1 cellular context compared by ENCODE assay signal in the genomic region with DNA sequence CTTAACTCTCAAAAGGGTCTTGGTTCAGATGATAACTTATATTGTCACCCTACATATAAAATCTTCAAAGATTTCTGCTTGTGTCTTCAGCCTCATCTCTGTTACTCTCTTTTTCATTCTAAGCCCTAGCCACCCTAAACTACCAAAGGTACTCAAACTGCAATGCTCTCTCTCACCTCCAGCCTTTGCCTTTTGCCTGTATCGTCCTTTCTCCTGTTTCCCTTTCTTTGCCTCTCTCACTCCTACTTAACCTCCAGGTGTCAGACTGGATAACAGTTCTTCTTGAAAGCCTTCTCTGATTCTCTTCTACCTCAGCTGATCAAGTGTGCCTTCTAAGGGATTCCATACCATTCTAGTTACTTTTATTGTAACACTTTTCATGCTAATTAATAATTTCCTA.
TF ChIP-seq lines count a peak whose summit lies in the region.

No MANE protein-coding gene starts in this region.

TF ChIP-seq in WTC11, 78 proteins besides CTCF, POLR2A, EP300 and RAD21 (continued from another document):
- TF ChIP-seq, protein P1, sequence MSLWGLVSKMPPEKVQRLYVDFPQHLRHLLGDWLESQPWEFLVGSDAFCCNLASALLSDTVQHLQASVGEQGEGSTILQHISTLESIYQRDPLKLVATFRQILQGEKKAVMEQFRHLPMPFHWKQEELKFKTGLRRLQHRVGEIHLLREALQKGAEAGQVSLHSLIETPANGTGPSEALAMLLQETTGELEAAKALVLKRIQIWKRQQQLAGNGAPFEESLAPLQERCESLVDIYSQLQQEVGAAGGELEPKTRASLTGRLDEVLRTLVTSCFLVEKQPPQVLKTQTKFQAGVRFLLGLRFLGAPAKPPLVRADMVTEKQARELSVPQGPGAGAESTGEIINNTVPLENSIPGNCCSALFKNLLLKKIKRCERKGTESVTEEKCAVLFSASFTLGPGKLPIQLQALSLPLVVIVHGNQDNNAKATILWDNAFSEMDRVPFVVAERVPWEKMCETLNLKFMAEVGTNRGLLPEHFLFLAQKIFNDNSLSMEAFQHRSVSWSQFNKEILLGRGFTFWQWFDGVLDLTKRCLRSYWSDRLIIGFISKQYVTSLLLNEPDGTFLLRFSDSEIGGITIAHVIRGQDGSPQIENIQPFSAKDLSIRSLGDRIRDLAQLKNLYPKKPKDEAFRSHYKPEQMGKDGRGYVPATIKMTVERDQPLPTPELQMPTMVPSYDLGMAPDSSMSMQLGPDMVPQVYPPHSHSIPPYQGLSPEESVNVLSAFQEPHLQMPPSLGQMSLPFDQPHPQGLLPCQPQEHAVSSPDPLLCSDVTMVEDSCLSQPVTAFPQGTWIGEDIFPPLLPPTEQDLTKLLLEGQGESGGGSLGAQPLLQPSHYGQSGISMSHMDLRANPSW (CRISPR knock-in tag; conservative IDR thresholded peaks at IDR 0.05; ENCODE audit: low read depth), result no peak
- no peak for TF ChIP-seq HMGA2 (CRISPR knock-in tag; IDR thresholded peaks at IDR 0.05)
- TF ChIP-seq GABPB1 (CRISPR knock-in tag; IDR thresholded peaks at IDR 0.05), result no peak
- no peak for TF ChIP-seq ATF6 (CRISPR knock-in tag; IDR thresholded peaks at IDR 0.05)
- TF ChIP-seq, protein P2, sequence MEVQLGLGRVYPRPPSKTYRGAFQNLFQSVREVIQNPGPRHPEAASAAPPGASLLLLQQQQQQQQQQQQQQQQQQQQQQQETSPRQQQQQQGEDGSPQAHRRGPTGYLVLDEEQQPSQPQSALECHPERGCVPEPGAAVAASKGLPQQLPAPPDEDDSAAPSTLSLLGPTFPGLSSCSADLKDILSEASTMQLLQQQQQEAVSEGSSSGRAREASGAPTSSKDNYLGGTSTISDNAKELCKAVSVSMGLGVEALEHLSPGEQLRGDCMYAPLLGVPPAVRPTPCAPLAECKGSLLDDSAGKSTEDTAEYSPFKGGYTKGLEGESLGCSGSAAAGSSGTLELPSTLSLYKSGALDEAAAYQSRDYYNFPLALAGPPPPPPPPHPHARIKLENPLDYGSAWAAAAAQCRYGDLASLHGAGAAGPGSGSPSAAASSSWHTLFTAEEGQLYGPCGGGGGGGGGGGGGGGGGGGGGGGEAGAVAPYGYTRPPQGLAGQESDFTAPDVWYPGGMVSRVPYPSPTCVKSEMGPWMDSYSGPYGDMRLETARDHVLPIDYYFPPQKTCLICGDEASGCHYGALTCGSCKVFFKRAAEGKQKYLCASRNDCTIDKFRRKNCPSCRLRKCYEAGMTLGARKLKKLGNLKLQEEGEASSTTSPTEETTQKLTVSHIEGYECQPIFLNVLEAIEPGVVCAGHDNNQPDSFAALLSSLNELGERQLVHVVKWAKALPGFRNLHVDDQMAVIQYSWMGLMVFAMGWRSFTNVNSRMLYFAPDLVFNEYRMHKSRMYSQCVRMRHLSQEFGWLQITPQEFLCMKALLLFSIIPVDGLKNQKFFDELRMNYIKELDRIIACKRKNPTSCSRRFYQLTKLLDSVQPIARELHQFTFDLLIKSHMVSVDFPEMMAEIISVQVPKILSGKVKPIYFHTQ (CRISPR knock-in tag; IDR thresholded peaks at IDR 0.05), result no peak
- TF ChIP-seq ERG (CRISPR knock-in tag; IDR thresholded peaks at IDR 0.05), result no peak
- no peak for TF ChIP-seq USF2 (CRISPR knock-in tag; IDR thresholded peaks at IDR 0.05)
- TF ChIP-seq FOXP4 (CRISPR knock-in tag; IDR thresholded peaks at IDR 0.05), result no peak
- no peak for TF ChIP-seq EMX1 (CRISPR knock-in tag; IDR thresholded peaks at IDR 0.05)
- TF ChIP-seq NR2C2 (CRISPR knock-in tag; IDR thresholded peaks at IDR 0.05), result no peak
- TF ChIP-seq, protein P3, sequence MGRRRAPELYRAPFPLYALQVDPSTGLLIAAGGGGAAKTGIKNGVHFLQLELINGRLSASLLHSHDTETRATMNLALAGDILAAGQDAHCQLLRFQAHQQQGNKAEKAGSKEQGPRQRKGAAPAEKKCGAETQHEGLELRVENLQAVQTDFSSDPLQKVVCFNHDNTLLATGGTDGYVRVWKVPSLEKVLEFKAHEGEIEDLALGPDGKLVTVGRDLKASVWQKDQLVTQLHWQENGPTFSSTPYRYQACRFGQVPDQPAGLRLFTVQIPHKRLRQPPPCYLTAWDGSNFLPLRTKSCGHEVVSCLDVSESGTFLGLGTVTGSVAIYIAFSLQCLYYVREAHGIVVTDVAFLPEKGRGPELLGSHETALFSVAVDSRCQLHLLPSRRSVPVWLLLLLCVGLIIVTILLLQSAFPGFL (CRISPR knock-in tag; IDR thresholded peaks at IDR 0.05; ENCODE audit: borderline replicate concordance), result no peak
- no peak for TF ChIP-seq ZNF512 (CRISPR knock-in tag; IDR thresholded peaks at IDR 0.05; ENCODE audit: borderline replicate concordance)
- no peak for TF ChIP-seq NFE2L1 (CRISPR knock-in tag; IDR thresholded peaks at IDR 0.05)
- TF ChIP-seq, protein P4, sequence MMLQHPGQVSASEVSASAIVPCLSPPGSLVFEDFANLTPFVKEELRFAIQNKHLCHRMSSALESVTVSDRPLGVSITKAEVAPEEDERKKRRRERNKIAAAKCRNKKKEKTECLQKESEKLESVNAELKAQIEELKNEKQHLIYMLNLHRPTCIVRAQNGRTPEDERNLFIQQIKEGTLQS (CRISPR knock-in tag; conservative IDR thresholded peaks at IDR 0.05), result no peak
- no peak for TF ChIP-seq JUN (CRISPR knock-in tag; IDR thresholded peaks at IDR 0.05)
- TF ChIP-seq AFF4 (CRISPR knock-in tag; IDR thresholded peaks at IDR 0.05; ENCODE audit: borderline replicate concordance), result no peak
- TF ChIP-seq, protein P5, sequence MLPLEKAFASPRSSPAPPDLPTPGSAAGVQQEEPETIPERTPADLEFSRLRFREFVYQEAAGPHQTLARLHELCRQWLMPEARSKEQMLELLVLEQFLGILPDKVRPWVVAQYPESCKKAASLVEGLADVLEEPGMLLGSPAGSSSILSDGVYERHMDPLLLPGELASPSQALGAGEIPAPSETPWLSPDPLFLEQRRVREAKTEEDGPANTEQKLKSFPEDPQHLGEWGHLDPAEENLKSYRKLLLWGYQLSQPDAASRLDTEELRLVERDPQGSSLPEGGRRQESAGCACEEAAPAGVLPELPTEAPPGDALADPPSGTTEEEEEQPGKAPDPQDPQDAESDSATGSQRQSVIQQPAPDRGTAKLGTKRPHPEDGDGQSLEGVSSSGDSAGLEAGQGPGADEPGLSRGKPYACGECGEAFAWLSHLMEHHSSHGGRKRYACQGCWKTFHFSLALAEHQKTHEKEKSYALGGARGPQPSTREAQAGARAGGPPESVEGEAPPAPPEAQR (CRISPR knock-in tag; IDR thresholded peaks at IDR 0.05), result no peak
- TF ChIP-seq SMAD4 (CRISPR knock-in tag; IDR thresholded peaks at IDR 0.05), result no peak
